Comparison of ENCODE assay signal across 19 cellular contexts in the genomic region with DNA sequence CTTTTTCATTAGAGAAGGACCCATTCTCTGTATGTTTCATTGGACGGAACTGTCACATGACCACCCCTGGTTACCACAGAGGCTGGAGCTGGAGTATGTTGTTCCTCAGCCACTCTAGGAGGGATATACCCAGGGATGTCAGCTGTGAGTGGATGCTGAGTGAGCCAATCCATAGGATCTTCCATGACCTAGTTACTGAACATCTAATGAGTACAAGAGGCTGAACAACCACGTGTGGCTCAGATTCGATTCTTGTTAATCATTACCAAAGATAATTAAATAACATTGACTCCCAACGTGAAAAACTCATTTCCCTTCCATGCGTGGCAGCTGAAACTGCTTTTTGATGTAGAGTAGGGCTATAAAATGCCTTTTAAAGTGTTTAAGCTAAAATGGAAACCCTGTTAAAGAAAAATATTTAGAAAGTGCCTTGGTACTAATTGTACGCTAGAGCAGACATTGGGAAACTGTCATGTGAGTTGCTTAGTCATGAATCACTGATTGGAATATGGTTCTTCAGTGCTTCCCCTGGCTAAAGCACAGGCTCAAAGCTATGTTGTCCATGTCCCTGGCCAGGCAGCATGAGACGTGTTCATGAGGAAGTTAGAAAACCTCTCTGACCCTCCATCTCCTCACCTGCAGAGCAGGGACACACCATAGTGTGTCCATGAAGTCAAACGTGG.
DNase-seq lines count a peak whose midpoint lies in the region; ATAC-seq, FAIRE-seq and TF ChIP-seq lines count a peak whose summit lies in the region.
"Had no signal": no experiment of that assay in that cellular context is flagged by ENCODE, and none has a peak within 500 bp of the region (broad histone marks: within the 10 kb centered on the region; RNA-seq: fewer than 3 reads in every experiment).

No MANE protein-coding gene starts in this region.

- no peak for FAIRE-seq in K562 (lab: Jason Lieb, UNC)

- no peak overlapping the region for H3K4me3 Mint-ChIP-seq in nephron
- H3K4me3 Mint-ChIP-seq: GM23338 had no signal

- H3K9me1 ChIP-seq in K562 (ENCODE audit: control insufficient read depth, insufficient read depth, low read length): peaks cover 3% of the 10 kb centered on the region

- TF ChIP-seq EP300 in K562 (IDR thresholded peaks at IDR 0.05; ENCODE audit: low read length): no peak

- peak overlapping the region; percentile 57 to 89 (median 76) for H3K27ac Mint-ChIP-seq in nephron
- H3K27ac Mint-ChIP-seq: GM23338 had no signal

- H3K9me3 ChIP-seq in K562 (replicated peaks; ENCODE audit: control insufficient read depth, insufficient read depth, low read depth, low read length) (no peaks in the 10 kb centered on the region), Peyer's patch (no peaks in the 10 kb centered on the region)
- H3K9me3 ChIP-seq: Caco-2 had no signal

- H3K79me2 ChIP-seq in K562 (ENCODE audit: control insufficient read depth, insufficient read depth, low read length): no peaks in the 10 kb centered on the region

- no peak overlapping the region for H3K9ac ChIP-seq in K562 (ENCODE audit: insufficient read depth in 1 of 2, low read depth in 2 of 2, low read length in 2 of 2)

- peaks cover 12% of the 10 kb centered on the region for H3K4me1 Mint-ChIP-seq in nephron

- TF ChIP-seq CTCF in K562 (IDR thresholded peaks at IDR 0.05 in 2 of 3, conservative IDR thresholded peaks at IDR 0.05 in 1 of 3; ENCODE audit: insufficient read depth in 2 of 3, low read depth in 1 of 3, low read length in 3 of 3): no peak
- TF ChIP-seq CTCF in nephron (IDR thresholded peaks at IDR 0.05; ENCODE audit: unreplicated experiment in 3 of 3): no peak
- no peak for TF ChIP-seq CTCF in Peyer's patch (IDR thresholded peaks at IDR 0.05)

- H3K4me1 ChIP-seq in K562 (replicated peaks in 1 of 2; ENCODE audit: control insufficient read depth in 2 of 2, insufficient read depth in 2 of 2, low read length in 2 of 2) (peaks cover 0 to 9% of the 10 kb centered on the region in 2 experiments; a peak in 3 of 5 replicates), Peyer's patch (no peaks in the 10 kb centered on the region)
- H3K4me1 ChIP-seq: Caco-2 had no signal

- no peak overlapping the region for H3K4me2 ChIP-seq in K562 (ENCODE audit: insufficient read depth, low read length)
- H3K4me2 ChIP-seq: GM23338, PC-9 had no signal

- no peaks in the 10 kb centered on the region for H3K27me3 Mint-ChIP-seq in nephron (ENCODE audit: low read depth)

- H3K4me3 ChIP-seq in K562 (no peak overlapping the region), Peyer's patch (no peak overlapping the region)
- H3K4me3 ChIP-seq: GM23338, PC-9 had no signal

- CTCF ChIA-PET in K562 (lab: Yijun Ruan, JAX; ENCODE audit: low intra/inter-chr PET ratio): no interaction called here

- DNase-seq in K562 (ENCODE audit: extremely low read depth in 1 of 4, low spot score in 3 of 4): no peak
- peak; percentile 69 for DNase-seq in kidney glomerular epithelial cell (lab: John Stamatoyannopoulos, UW)
- no peak for DNase-seq in Right ventricle myocardium superior
- DNase-seq in Peyer's patch: no peak
- no peak for DNase-seq in NCI-H510A treated with DMSO at 0.1 percent for 48 hours (lab: John Stamatoyannopoulos, UW)
- no peak for DNase-seq in NOMO-1 treated with dmso at 0.1 percent for 144 hours (lab: John Stamatoyannopoulos, UW; ENCODE audit: unreplicated experiment)
- DNase-seq: AML-193, EL, NCI-H1092, NCI-H146, NCI-H2081 treated with DMSO at 0.1 percent for 48 hours, NCI-H510A, NCI-H82, PC-9 had no signal

- H3K27me3 ChIP-seq in K562 (ENCODE audit: control insufficient read depth in 2 of 2, insufficient read depth in 2 of 2, low read length in 2 of 2) (peaks cover 0 to 7% of the 10 kb centered on the region in 2 experiments; a peak in 1 of 5 replicates), Peyer's patch (no peaks in the 10 kb centered on the region)

- POLR2A ChIA-PET in K562 (lab: Yijun Ruan, JAX): interaction anchor here (1.0 to 1.2 kb wide), 2 partner anchors 10 to 11 kb away, joined by 3 to 4 read pairs; no protein-coding TSS in a partner anchor

- BruUV-seq in K562 (replicated peaks; lab: Mats Ljungman, UMichigan): no TSS peak

- no peak overlapping the region for H2AFZ ChIP-seq in K562 (ENCODE audit: low read depth, low read length)
- H2AFZ ChIP-seq: GM23338, PC-9 had no signal

- H3K36me3 ChIP-seq in K562 (ENCODE audit: control insufficient read depth, insufficient read depth, low read length) (no peaks in the 10 kb centered on the region), Peyer's patch (no peaks in the 10 kb centered on the region)

- in situ Hi-C loops in K562 (cut with MboI): no loop called here

- ATAC-seq in K562 (no peak), Right ventricle myocardium superior (ENCODE audit: poor library complexity) (no peak)
- ATAC-seq: GM23338, HCT116 had no signal

- no peak for TF ChIP-seq RAD21 in K562 (CRISPR knock-in tag; conservative IDR thresholded peaks at IDR 0.05 in 1 of 2, IDR thresholded peaks at IDR 0.05 in 1 of 2)

- no peaks in the 10 kb centered on the region for H4K20me1 ChIP-seq in K562 (replicated peaks; ENCODE audit: control insufficient read depth, insufficient read depth, low read length)

- H3K9me3 Mint-ChIP-seq in nephron: no peaks in the 10 kb centered on the region
- H3K9me3 Mint-ChIP-seq: GM23338 had no signal

- H3K36me3 Mint-ChIP-seq in nephron (ENCODE audit: low read depth): no peaks in the 10 kb centered on the region

- no peak overlapping the region for H3K27ac ChIP-seq in K562 (ENCODE audit: extremely low read depth, low read depth, low read length)
- H3K27ac ChIP-seq in Peyer's patch: no peak overlapping the region
- H3K27ac ChIP-seq: HL-60, PC-9 had no signal

- 16% methylated on average over 8 of the region's 8 CpGs for WGBS in K562 (ENCODE audit: insufficient coverage, low coverage, missing lambda C conversion rate)

- TF ChIP-seq POLR2A in K562 (conservative IDR thresholded peaks at IDR 0.05) (no peak), Peyer's patch (IDR thresholded peaks at IDR 0.05) (no peak)

- intact Hi-C loops in K562 (cut with micrococcal nuclease) (loop anchor here (5.0 kb wide), 1 partner anchor 120 kb away; no protein-coding TSS in a partner anchor), Right ventricle myocardium superior (cut with DNase I) (no loop called here)

TF ChIP-seq in K562, 482 proteins besides CTCF, POLR2A, EP300 and RAD21:
- TF ChIP-seq CBFB (CRISPR knock-in tag; IDR thresholded peaks at IDR 0.05): no peak
- TF ChIP-seq CREB3 (tag; conservative IDR thresholded peaks at IDR 0.05; ENCODE audit: low read depth): no peak
- TF ChIP-seq TFE3 (CRISPR knock-in tag; IDR thresholded peaks at IDR 0.05): peak; percentile 57; the same call in 1 of the 2 replicates
- TF ChIP-seq DDX20 (tag; IDR thresholded peaks at IDR 0.05; ENCODE audit: low read depth): no peak
- 0 out of 2 replicates have a peak, but pooled peaks have one; percentile 13 for TF ChIP-seq NFE2 (IDR thresholded peaks at IDR 0.05; ENCODE audit: low read depth)
- TF ChIP-seq ZFX (CRISPR knock-in tag; IDR thresholded peaks at IDR 0.05): no peak
- no peak for TF ChIP-seq ZC3H4 (CRISPR knock-in tag; IDR thresholded peaks at IDR 0.05; ENCODE audit: borderline replicate concordance)
